8 cellular contexts compared by ENCODE assay signal in the genomic region with DNA sequence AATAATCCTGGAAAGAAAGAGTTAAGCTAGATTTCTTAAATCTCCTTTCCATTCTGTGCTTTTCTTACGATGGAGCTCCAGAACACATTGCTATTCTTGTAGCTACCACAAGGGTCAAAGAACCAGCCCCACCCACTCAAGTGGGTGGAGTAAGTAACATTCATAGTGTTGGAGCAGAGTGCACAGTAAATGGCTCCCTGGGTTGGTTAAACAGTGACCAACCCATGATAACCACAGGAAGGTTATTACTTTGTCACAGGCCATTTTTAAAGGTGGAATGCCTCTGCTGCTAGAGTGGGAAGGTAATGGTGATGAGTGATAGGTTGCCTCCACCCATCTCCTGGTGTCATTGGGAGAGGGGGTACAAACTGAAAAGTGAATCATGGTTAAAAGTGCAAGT. TPM values are rescaled to one million over a fixed set of nuclear protein-coding genes. Genes with fewer than 3 reads are reported as not detected.
A peak's percentile ranks its signal among the peaks of the same experiment; 100 is the strongest.
DNase-seq lines count a peak whose midpoint lies in the region; ATAC-seq and TF ChIP-seq lines count a peak whose summit lies in the region.

No MANE protein-coding gene starts in this region.

- no peaks in the 10 kb centered on the region for H3K27me3 ChIP-seq in BE2C

- ATAC-seq in GM18867 (IDR thresholded peaks at IDR 0.05; ENCODE audit: unreplicated experiment) (peak; percentile 45), HG03342 (IDR thresholded peaks at IDR 0.05; ENCODE audit: unreplicated experiment) (peak; percentile 69), activated B cell treated with CpG ODN at 0.5 μM for 24 hours (ENCODE audit: low read depth) (peak; percentile 43)

- peaks cover 79% of the 10 kb centered on the region for H3K36me3 ChIP-seq in BE2C

- peaks cover 51% of the 10 kb centered on the region for H3K4me1 Mint-ChIP-seq in activated B cell treated with CpG ODN at 0.5 μM for 24 hours

- peaks cover 86% of the 10 kb centered on the region for H3K36me3 Mint-ChIP-seq in activated B cell treated with CpG ODN at 0.5 μM for 24 hours (ENCODE audit: low read depth)

- CTCF ChIA-PET in activated B cell treated with CpG ODN at 0.5 μM for 24 hours (lab: Charles Lee) = interaction anchor here (1.1 to 3.3 kb wide), 3 partner anchors 11 to 27 kb away, joined by 3 to 23 read pairs (median 21); no protein-coding TSS in a partner anchor

- no peak overlapping the region for H3K4me3 ChIP-seq in BE2C (ENCODE audit: low read depth, low read length)

- no peaks in the 10 kb centered on the region for H3K27me3 Mint-ChIP-seq in activated B cell treated with CpG ODN at 0.5 μM for 24 hours

- DNase-seq in BE2C (no peak), activated B cell treated with CpG ODN at 0.5 μM for 24 hours (no peak), iPS-NIHi7 (ENCODE audit: extremely low spot score) (peak; percentile 19), cerebellum (ENCODE audit: low spot score) (no peak), NCI-H446 (lab: John Stamatoyannopoulos, UW) (no peak)
- no peak for DNase-seq in activated effector memory CD4-positive, alpha-beta T cell treated with Interleukin-2 at 50 U/mL for 16 hours

- H3K4me3 Mint-ChIP-seq in activated B cell treated with CpG ODN at 0.5 μM for 24 hours = no peak overlapping the region

- TF ChIP-seq CTCF in BE2C (IDR thresholded peaks at IDR 0.05; ENCODE audit: low read depth, low read length) (peak; percentile 44), activated B cell treated with CpG ODN at 0.5 μM for 24 hours (IDR thresholded peaks at IDR 0.05) (no peak)

- H3K4me1 ChIP-seq in BE2C = no peaks in the 10 kb centered on the region

- H3K9me3 Mint-ChIP-seq in activated B cell treated with CpG ODN at 0.5 μM for 24 hours = no peaks in the 10 kb centered on the region

- H3K9me3 ChIP-seq in BE2C = no peaks in the 10 kb centered on the region

- H3K27ac Mint-ChIP-seq in activated B cell treated with CpG ODN at 0.5 μM for 24 hours = peak overlapping the region; percentile 78

- intact Hi-C loops in activated B cell treated with CpG ODN at 0.5 μM for 24 hours (cut with micrococcal nuclease) = no loop called here

- POLR2A ChIA-PET in activated B cell treated with CpG ODN at 0.5 μM for 24 hours (lab: Charles Lee) = interaction anchor here (0.6 to 10.1 kb wide), 4 partner anchors 13 to 26 kb away, joined by 3 to 211 read pairs (median 18); a partner anchor contains a TSS

RNA-seq across cellular contexts. Expression of a gene that starts 13.9 kb away (rescaled TPM):
- 275 TPM for polyA plus RNA-seq in BE2C (2012; ENCODE audit: insufficient read depth, insufficient read length, low read depth)
- 711 and 737 TPM in 2 replicates for total RNA-seq in activated B cell treated with CpG ODN at 0.5 μM for 24 hours
- 103 TPM for total RNA-seq in cerebellum

RNA-seq across cellular contexts. Expression of a gene that starts 29.9 kb away (rescaled TPM):
- polyA plus RNA-seq in BE2C (2012; ENCODE audit: insufficient read depth, insufficient read length, low read depth) = 6.8 TPM
- total RNA-seq in activated B cell treated with CpG ODN at 0.5 μM for 24 hours = 0.67 and 0.81 TPM in 2 replicates
- 0.18 TPM for total RNA-seq in cerebellum

RNA-seq across cellular contexts. Expression of a gene that starts 39.1 kb away (rescaled TPM):
- polyA plus RNA-seq in BE2C (2012; ENCODE audit: insufficient read depth, insufficient read length, low read depth) = 322 TPM
- 63.4 and 63.6 TPM in 2 replicates for total RNA-seq in activated B cell treated with CpG ODN at 0.5 μM for 24 hours
- 52.1 TPM for total RNA-seq in cerebellum

RNA-seq across cellular contexts. Expression of a gene that starts 39.4 kb away (rescaled TPM):
- 212 TPM for polyA plus RNA-seq in BE2C (2012; ENCODE audit: insufficient read depth, insufficient read length, low read depth)
- 21.0 and 23.7 TPM in 2 replicates for total RNA-seq in activated B cell treated with CpG ODN at 0.5 μM for 24 hours
- total RNA-seq in cerebellum = 12.2 TPM
